1 cellular context compared by ENCODE assay signal in the genomic region with DNA sequence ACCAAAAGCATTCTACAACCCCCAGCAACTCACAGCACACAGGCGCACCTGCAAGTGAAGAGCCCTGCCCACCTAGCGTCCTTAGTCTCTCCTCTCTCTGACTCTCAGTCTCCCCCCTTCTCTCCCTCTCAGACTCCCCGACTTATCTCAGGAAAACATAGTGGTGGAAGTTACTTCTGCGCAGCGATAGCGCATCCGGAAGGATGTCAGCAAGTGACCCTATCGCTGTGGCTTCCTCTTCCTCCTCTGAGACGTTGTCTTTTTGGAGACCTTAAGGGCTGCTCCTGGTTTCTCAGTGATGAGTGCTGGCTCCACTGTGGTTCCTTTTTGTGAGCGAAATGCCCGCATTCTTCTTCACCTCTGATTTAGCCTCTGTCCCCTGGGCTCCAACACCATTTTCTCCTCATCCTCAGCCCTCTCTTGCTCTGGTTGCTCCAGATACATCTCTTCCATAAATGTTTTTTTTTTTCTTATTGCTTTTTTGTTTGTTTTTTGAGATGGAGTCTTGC.
A peak's percentile ranks its signal among the peaks of the same experiment; 100 is the strongest.
TF ChIP-seq lines count a peak whose summit lies in the region.

No MANE protein-coding gene starts in this region.

TF ChIP-seq in K562, 482 proteins besides CTCF, POLR2A, EP300 and RAD21 (continued from another document):
- TF ChIP-seq, protein P1, sequence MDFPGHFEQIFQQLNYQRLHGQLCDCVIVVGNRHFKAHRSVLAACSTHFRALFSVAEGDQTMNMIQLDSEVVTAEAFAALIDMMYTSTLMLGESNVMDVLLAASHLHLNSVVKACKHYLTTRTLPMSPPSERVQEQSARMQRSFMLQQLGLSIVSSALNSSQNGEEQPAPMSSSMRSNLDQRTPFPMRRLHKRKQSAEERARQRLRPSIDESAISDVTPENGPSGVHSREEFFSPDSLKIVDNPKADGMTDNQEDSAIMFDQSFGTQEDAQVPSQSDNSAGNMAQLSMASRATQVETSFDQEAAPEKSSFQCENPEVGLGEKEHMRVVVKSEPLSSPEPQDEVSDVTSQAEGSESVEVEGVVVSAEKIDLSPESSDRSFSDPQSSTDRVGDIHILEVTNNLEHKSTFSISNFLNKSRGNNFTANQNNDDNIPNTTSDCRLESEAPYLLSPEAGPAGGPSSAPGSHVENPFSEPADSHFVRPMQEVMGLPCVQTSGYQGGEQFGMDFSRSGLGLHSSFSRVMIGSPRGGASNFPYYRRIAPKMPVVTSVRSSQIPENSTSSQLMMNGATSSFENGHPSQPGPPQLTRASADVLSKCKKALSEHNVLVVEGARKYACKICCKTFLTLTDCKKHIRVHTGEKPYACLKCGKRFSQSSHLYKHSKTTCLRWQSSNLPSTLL (IDR thresholded peaks at IDR 0.05): no peak
- TF ChIP-seq BRD9 (IDR thresholded peaks at IDR 0.05; ENCODE audit: low read depth, partially characterized antibody) (peak; percentile 97), ZBTB8A (IDR thresholded peaks at IDR 0.05; ENCODE audit: partially characterized antibody) (no peak), ETV5 (CRISPR knock-in tag; IDR thresholded peaks at IDR 0.05; ENCODE audit: low read depth) (peak; percentile 99), EWSR1 (IDR thresholded peaks at IDR 0.05; ENCODE audit: borderline replicate concordance, low read depth, partially characterized antibody) (no peak), DACH1 (IDR thresholded peaks at IDR 0.05; ENCODE audit: partially characterized antibody) (no peak), ZNF165 (CRISPR knock-in tag; IDR thresholded peaks at IDR 0.05; ENCODE audit: borderline replicate concordance) (no peak), EZH2 (IDR thresholded peaks at IDR 0.05; ENCODE audit: borderline replicate concordance, low read depth, low read length) (no peak), CCAR2 (IDR thresholded peaks at IDR 0.05; ENCODE audit: low read depth, low read length) (no peak), ZFP36 (IDR thresholded peaks at IDR 0.05; ENCODE audit: low read depth, low read length, partially characterized antibody) (peak; percentile 56), PYGO2 (tag; IDR thresholded peaks at IDR 0.05) (no peak), NRF1 (conservative IDR thresholded peaks at IDR 0.05 in 1 of 2, IDR thresholded peaks at IDR 0.05 in 1 of 2) (peak; percentile 85 to 88), ZNF24 (IDR thresholded peaks at IDR 0.05) (peak; percentile 60; the same call in 1 of the 2 replicates), MCM7 (IDR thresholded peaks at IDR 0.05) (0 out of 4 replicates have a peak, but pooled peaks of 1 of the 2 experiments have one; percentile 60), FOSL1 (tag; conservative IDR thresholded peaks at IDR 0.05) (peak; percentile 38; the same call in 1 of the 2 replicates), PML (IDR thresholded peaks at IDR 0.05; ENCODE audit: low read length) (peak; percentile 96), HDAC6 (IDR thresholded peaks at IDR 0.05; ENCODE audit: low read depth, low read length) (no peak), NFXL1 (CRISPR knock-in tag; IDR thresholded peaks at IDR 0.05) (no peak), TRIM24 (IDR thresholded peaks at IDR 0.05) (peak; percentile 93 to 95), KDM1A (IDR thresholded peaks at IDR 0.05) (peak; percentile 90 to 92), ARHGAP35 (IDR thresholded peaks at IDR 0.05; ENCODE audit: partially characterized antibody) (no peak), TFAM (CRISPR knock-in tag; conservative IDR thresholded peaks at IDR 0.05) (no peak)
- TF ChIP-seq, protein P2, sequence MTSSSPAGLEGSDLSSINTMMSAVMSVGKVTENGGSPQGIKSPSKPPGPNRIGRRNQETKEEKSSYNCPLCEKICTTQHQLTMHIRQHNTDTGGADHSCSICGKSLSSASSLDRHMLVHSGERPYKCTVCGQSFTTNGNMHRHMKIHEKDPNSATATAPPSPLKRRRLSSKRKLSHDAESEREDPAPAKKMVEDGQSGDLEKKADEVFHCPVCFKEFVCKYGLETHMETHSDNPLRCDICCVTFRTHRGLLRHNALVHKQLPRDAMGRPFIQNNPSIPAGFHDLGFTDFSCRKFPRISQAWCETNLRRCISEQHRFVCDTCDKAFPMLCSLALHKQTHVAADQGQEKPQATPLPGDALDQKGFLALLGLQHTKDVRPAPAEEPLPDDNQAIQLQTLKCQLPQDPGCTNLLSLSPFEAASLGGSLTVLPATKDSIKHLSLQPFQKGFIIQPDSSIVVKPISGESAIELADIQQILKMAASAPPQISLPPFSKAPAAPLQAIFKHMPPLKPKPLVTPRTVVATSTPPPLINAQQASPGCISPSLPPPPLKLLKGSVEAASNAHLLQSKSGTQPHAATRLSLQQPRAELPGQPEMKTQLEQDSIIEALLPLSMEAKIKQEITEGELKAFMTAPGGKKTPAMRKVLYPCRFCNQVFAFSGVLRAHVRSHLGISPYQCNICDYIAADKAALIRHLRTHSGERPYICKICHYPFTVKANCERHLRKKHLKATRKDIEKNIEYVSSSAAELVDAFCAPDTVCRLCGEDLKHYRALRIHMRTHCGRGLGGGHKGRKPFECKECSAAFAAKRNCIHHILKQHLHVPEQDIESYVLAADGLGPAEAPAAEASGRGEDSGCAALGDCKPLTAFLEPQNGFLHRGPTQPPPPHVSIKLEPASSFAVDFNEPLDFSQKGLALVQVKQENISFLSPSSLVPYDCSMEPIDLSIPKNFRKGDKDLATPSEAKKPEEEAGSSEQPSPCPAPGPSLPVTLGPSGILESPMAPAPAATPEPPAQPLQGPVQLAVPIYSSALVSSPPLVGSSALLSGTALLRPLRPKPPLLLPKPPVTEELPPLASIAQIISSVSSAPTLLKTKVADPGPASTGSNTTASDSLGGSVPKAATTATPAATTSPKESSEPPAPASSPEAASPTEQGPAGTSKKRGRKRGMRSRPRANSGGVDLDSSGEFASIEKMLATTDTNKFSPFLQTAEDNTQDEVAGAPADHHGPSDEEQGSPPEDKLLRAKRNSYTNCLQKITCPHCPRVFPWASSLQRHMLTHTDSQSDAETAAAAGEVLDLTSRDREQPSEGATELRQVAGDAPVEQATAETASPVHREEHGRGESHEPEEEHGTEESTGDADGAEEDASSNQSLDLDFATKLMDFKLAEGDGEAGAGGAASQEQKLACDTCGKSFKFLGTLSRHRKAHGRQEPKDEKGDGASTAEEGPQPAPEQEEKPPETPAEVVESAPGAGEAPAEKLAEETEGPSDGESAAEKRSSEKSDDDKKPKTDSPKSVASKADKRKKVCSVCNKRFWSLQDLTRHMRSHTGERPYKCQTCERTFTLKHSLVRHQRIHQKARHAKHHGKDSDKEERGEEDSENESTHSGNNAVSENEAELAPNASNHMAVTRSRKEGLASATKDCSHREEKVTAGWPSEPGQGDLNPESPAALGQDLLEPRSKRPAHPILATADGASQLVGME (CRISPR knock-in tag; IDR thresholded peaks at IDR 0.05): no peak
- TF ChIP-seq, protein P3, sequence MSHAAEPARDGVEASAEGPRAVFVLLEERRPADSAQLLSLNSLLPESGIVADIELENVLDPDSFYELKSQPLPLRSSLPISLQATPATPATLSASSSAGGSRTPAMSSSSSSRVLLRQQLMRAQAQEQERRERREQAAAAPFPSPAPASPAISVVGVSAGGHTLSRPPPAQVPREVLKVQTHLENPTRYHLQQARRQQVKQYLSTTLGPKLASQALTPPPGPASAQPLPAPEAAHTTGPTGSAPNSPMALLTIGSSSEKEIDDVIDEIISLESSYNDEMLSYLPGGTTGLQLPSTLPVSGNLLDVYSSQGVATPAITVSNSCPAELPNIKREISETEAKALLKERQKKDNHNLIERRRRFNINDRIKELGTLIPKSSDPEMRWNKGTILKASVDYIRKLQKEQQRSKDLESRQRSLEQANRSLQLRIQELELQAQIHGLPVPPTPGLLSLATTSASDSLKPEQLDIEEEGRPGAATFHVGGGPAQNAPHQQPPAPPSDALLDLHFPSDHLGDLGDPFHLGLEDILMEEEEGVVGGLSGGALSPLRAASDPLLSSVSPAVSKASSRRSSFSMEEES (CRISPR knock-in tag; IDR thresholded peaks at IDR 0.05): no peak
